Comparison of ENCODE assay signal across 7 cellular contexts in genomic region chr10:73097305-73097670, GRCh38. TPM values are rescaled to one million over a fixed set of nuclear protein-coding genes. Genes with fewer than 3 reads are reported as not detected.
DNase-seq lines count a peak whose midpoint lies in the region; ATAC-seq, FAIRE-seq and TF ChIP-seq lines count a peak whose summit lies in the region.

No MANE protein-coding gene starts in this region.

- H3K4me3 ChIP-seq in PC-9 (peak overlapping the region; percentile 93), fibroblast of mammary gland (ENCODE audit: control insufficient read depth, low read depth, low read length) (peak overlapping the region; percentile 91), small intestine (ENCODE audit: low read depth in 1 of 2, low read length in 2 of 2) (peak overlapping the region; percentile 30 to 83)

- H3K27ac ChIP-seq in PC-9 (peak overlapping the region; percentile 65), small intestine (ENCODE audit: low read depth in 1 of 2, low read length in 1 of 2) (peak overlapping the region; percentile 43 to 91)

- H3K36me3 ChIP-seq in PC-9 (ENCODE audit: low read depth): no peaks in the 10 kb centered on the region
- no peaks in the 10 kb centered on the region for H3K36me3 ChIP-seq in small intestine (ENCODE audit: control insufficient read depth in 2 of 2, insufficient read depth in 2 of 2, low read length in 2 of 2)

- H3K79me2 ChIP-seq in PC-9 (ENCODE audit: low read depth): peaks cover 35% of the 10 kb centered on the region

- CTCF ChIA-PET in PC-9 (lab: Charles Lee): interaction anchor here (0.6 to 2.0 kb wide), 5 partner anchors 13 to 714 kb away, joined by 4 to 14 read pairs (median 6); partner anchors contain the start of gene NUDT13

- H3K4me1 ChIP-seq in PC-9 (replicated peaks; ENCODE audit: insufficient read depth): peaks cover 18% of the 10 kb centered on the region
- H3K4me1 ChIP-seq in small intestine (ENCODE audit: control insufficient read depth in 2 of 2, insufficient read depth in 1 of 2, low read depth in 1 of 2, low read length in 1 of 2): no peaks in the 10 kb centered on the region

- POLR2A ChIA-PET in PC-9 (lab: Charles Lee; ENCODE audit: unreplicated experiment): interaction anchor here (0.5 to 1.7 kb wide), 13 partner anchors 14 to 1027 kb away, joined by 3 to 30 read pairs (median 3); no protein-coding TSS in a partner anchor

- ATAC-seq in GM21576 (IDR thresholded peaks at IDR 0.05; ENCODE audit: unreplicated experiment): peak; percentile 3

- WGBS in small intestine, 3 donors: 19 to 35% (median 29%) methylated on average over 4 of the region's 4 CpGs

- H3K9me2 ChIP-seq in PC-9 (ENCODE audit: insufficient read depth): no peaks in the 10 kb centered on the region

- no peak for DNase-seq in PC-9
- no peak for DNase-seq in fibroblast of mammary gland (ENCODE audit: low read depth)
- no peak for DNase-seq in small intestine
- no peak for DNase-seq in DMS153 treated with DMSO at 0.1 percent for 48 hours (lab: John Stamatoyannopoulos, UW; ENCODE audit: unreplicated experiment)
- no peak for DNase-seq in NCI-H1930 (lab: John Stamatoyannopoulos, UW)
- DNase-seq in nucleus accumbens (lab: John Stamatoyannopoulos, UW): no peak

- FAIRE-seq in small intestine (lab: Jason Lieb, UNC): no peak

- H2AFZ ChIP-seq in PC-9: peak overlapping the region; percentile 90

- H3K4me2 ChIP-seq in PC-9: peak overlapping the region; percentile 88

- TSS peak; percentile 79 for BruUV-seq in PC-9 (replicated peaks; lab: Mats Ljungman, UMichigan)

- peaks cover 29% of the 10 kb centered on the region for H3F3A ChIP-seq in PC-9 (ENCODE audit: insufficient read depth, low read depth)

- H3K27me3 ChIP-seq in PC-9 (ENCODE audit: insufficient read depth, low read depth) (no peaks in the 10 kb centered on the region), small intestine (ENCODE audit: control insufficient read depth in 2 of 2, insufficient read depth in 2 of 2, low read length in 2 of 2) (no peaks in the 10 kb centered on the region)

- H3K9me3 ChIP-seq in PC-9 (ENCODE audit: insufficient read depth, low read depth) (no peaks in the 10 kb centered on the region), small intestine (ENCODE audit: control insufficient read depth, low read depth) (no peaks in the 10 kb centered on the region)

- TF ChIP-seq CTCF in PC-9 (conservative IDR thresholded peaks at IDR 0.05) (no peak), fibroblast of mammary gland (conservative IDR thresholded peaks at IDR 0.05; ENCODE audit: control insufficient read depth, insufficient read depth, low read depth, low read length) (no peak)

- intact Hi-C loops in PC-9 (cut with micrococcal nuclease; ENCODE audit: unreplicated experiment): loop anchor here (2.0 kb wide), 1 partner anchor 14 kb away; the partner anchor contains the start of gene NUDT13

- H4K20me1 ChIP-seq in PC-9 (ENCODE audit: insufficient read depth): no peaks in the 10 kb centered on the region

RNA-seq across cellular contexts. Expression of gene P4HA1, which starts 0.6 kb away (rescaled TPM):
- 21.0 and 25.5 TPM in 2 replicates for total RNA-seq in PC-9 (2021)
- 10 to 100 TPM in 1 of 3 donors, 1 to 10 TPM in 2; 2.7 to 10.6 (median 3.0) TPM for polyA plus RNA-seq in small intestine

RNA-seq across cellular contexts. Expression of gene NUDT13, which starts 13.0 kb away (rescaled TPM):
- 5.2 TPM in 2 replicates for total RNA-seq in PC-9 (2021)
- 1 to 10 TPM; 1.9 to 2.4 (median 2.0) TPM for polyA plus RNA-seq in small intestine
